In the genomic region with DNA sequence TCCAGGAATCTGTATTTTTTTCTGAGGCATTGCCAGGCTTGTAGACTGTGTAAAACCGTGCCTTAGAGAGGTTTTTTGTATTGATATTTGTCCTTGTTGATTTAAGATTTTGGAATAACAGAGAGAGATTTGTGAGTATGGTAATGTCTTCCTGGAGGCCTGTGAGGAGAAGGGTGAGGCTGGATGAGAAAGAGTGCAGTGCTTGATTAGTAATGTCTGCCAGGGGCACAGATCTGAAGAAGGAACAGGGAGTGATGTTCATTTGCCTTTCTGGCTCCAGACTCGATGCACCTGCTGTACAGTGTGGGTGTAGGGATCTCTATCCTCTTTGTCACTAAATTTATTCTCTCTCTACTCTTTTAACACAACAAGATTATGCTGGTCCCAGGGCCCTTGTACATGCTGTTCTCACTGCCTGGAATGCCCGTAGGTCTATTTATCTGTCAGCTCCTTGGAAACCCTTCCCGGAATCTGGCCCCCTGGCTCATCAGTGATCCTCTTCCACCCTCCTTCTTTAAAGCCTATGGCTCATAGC, we compare ENCODE assay signal across 14 cellular contexts.
"Had no signal": no experiment of that assay in that cellular context is flagged by ENCODE, and none has a peak within 500 bp of the region (broad histone marks: within the 10 kb centered on the region; RNA-seq: fewer than 3 reads in every experiment).

No MANE protein-coding gene starts in this region.

- H3K9me3 ChIP-seq: adrenal gland, thoracic aorta had no signal

- H3K4me3 ChIP-seq: adrenal gland, thoracic aorta had no signal

- DNase-seq: activated CD4-positive, alpha-beta memory T cell treated with anti-CD3 and anti-CD28 coated beads, Interleukin-2, amount 10 ng/mL, durations not matched to agents 7 days and 5 days; activated CD4-positive, CD25-positive, alpha-beta regulatory T cell treated with anti-CD3 and anti-CD28 coated beads, Interleukin-2, amount 50 U/mL, for 72 hours; activated naive CD4-positive, alpha-beta T cell treated with anti-CD3 and anti-CD28 coated beads, Interleukin-2, amount 10 ng/mL, durations not matched to agents 7 days and 5 days; activated T-cell treated with anti-CD3 and anti-CD28 coated beads, Interleukin-2, amount 50 U/mL, for 24 hours; adrenal gland; caudate nucleus; effector CD8-positive, alpha-beta T cell; foreskin keratinocyte; naive thymus-derived CD8-positive, alpha-beta T cell; stimulated activated CD4-positive, alpha-beta T cell treated with anti-CD3 and anti-CD28 coated beads, Interleukin-12 subunit alpha, Interleukin-12 subunit beta, amount 100 ng/mL, for 4 hours; stimulated activated CD4-positive, alpha-beta T cell treated with anti-CD3 and anti-CD28 coated beads, Interleukin-2, amount 100 ng/mL, for 24 hours; T-cell; T-helper 9 cell had no signal

- ATAC-seq: foreskin keratinocyte; naive thymus-derived CD8-positive, alpha-beta T cell; T-cell had no signal

- H3K4me3 Mint-ChIP-seq: activated CD4-positive, alpha-beta memory T cell treated with anti-CD3 and anti-CD28 coated beads, Interleukin-2, amount 10 ng/mL, durations not matched to agents 7 days and 5 days; activated naive CD4-positive, alpha-beta T cell treated with anti-CD3 and anti-CD28 coated beads, Interleukin-2, amount 10 ng/mL, durations not matched to agents 7 days and 5 days; activated T-cell treated with anti-CD3 and anti-CD28 coated beads, Interleukin-2, amount 50 U/mL, for 24 hours; naive thymus-derived CD8-positive, alpha-beta T cell; T-cell had no signal

- H3K27ac ChIP-seq: adrenal gland, foreskin keratinocyte, thoracic aorta had no signal

- H3K4me1 ChIP-seq: adrenal gland, foreskin keratinocyte had no signal

- H3K27me3 ChIP-seq: adrenal gland, foreskin keratinocyte had no signal

- H3K27ac Mint-ChIP-seq: activated CD4-positive, alpha-beta memory T cell treated with anti-CD3 and anti-CD28 coated beads, Interleukin-2, amount 10 ng/mL, durations not matched to agents 7 days and 5 days; activated naive CD4-positive, alpha-beta T cell treated with anti-CD3 and anti-CD28 coated beads, Interleukin-2, amount 10 ng/mL, durations not matched to agents 7 days and 5 days; activated T-cell treated with anti-CD3 and anti-CD28 coated beads, Interleukin-2, amount 50 U/mL, for 24 hours; T-cell had no signal

- H3K27me3 Mint-ChIP-seq: activated CD4-positive, alpha-beta memory T cell treated with anti-CD3 and anti-CD28 coated beads, Interleukin-2, amount 10 ng/mL, durations not matched to agents 7 days and 5 days; activated naive CD4-positive, alpha-beta T cell treated with anti-CD3 and anti-CD28 coated beads, Interleukin-2, amount 10 ng/mL, durations not matched to agents 7 days and 5 days; activated T-cell treated with anti-CD3 and anti-CD28 coated beads, Interleukin-2, amount 50 U/mL, for 24 hours; naive thymus-derived CD8-positive, alpha-beta T cell; T-cell had no signal
